15 cellular contexts compared by ENCODE assay signal in genomic region chr5:68415177-68416085, GRCh38.
DNase-seq lines count a peak whose midpoint lies in the region; FAIRE-seq and TF ChIP-seq lines count a peak whose summit lies in the region.
"Had no signal": no experiment of that assay in that cellular context is flagged by ENCODE, and none has a peak within 500 bp of the region (broad histone marks: within the 10 kb centered on the region; RNA-seq: fewer than 3 reads in every experiment).

No MANE protein-coding gene starts in this region.

- no peak overlapping the region for H3K27ac ChIP-seq in keratinocyte (ENCODE audit: control insufficient read depth, insufficient read depth, low read length)
- H3K27ac ChIP-seq: esophagus squamous epithelium, thoracic aorta had no signal

- H3K4me3 ChIP-seq in BE2C (ENCODE audit: low read depth, low read length) (no peak overlapping the region), keratinocyte (ENCODE audit: control insufficient read depth in 2 of 3, extremely low read depth in 1 of 3, insufficient read depth in 2 of 3, low read depth in 1 of 3, low read length in 3 of 3) (no peak overlapping the region)
- H3K4me3 ChIP-seq: esophagus squamous epithelium, skin epidermis, thoracic aorta had no signal

- H3K9me3 ChIP-seq in BE2C = no peaks in the 10 kb centered on the region
- no peaks in the 10 kb centered on the region for H3K9me3 ChIP-seq in keratinocyte (ENCODE audit: control insufficient read depth, low read depth, low read length)
- H3K9me3 ChIP-seq: esophagus squamous epithelium, thoracic aorta had no signal

- peak overlapping the region; percentile 5 for H2AFZ ChIP-seq in keratinocyte (ENCODE audit: control insufficient read depth, low read length)

- H3K36me3 ChIP-seq in BE2C (no peaks in the 10 kb centered on the region), keratinocyte (ENCODE audit: control insufficient read depth in 2 of 2, extremely low read depth in 1 of 2, insufficient read depth in 2 of 2, low read length in 2 of 2) (no peaks in the 10 kb centered on the region)
- H3K36me3 ChIP-seq: esophagus squamous epithelium, thoracic aorta had no signal

- DNase-seq in BE2C (peak; percentile 31), GDM1 (lab: John Stamatoyannopoulos, UW) (peak; percentile 19), OCI-M1 (lab: John Stamatoyannopoulos, UW) (peak; percentile 63), keratinocyte (ENCODE audit: low read depth, low spot score) (no peak), SW480 (ENCODE audit: low spot score) (no peak), urothelium cell line (ENCODE audit: low spot score) (no peak), NCI-H1105 treated with DMSO at 0.1 percent for 48 hours (lab: John Stamatoyannopoulos, UW) (no peak)
- no peak for DNase-seq in NK-92 treated with Interleukin-12 subunit alpha and Interleukin-12 subunit beta, amount 100 ng/mL, for 24 hours (lab: John Stamatoyannopoulos, UW)
- DNase-seq: activated CD8-positive, alpha-beta memory T cell treated with anti-CD3 and anti-CD28 coated beads for 24 hours; cerebellar nuclear complex; esophagus squamous epithelium; NCI-H2029; PC-3 had no signal

- no peak overlapping the region for H3K4me2 ChIP-seq in keratinocyte (ENCODE audit: control insufficient read depth, extremely low read depth, insufficient read depth, low read depth, low read length)

- TF ChIP-seq CTCF in BE2C (IDR thresholded peaks at IDR 0.05; ENCODE audit: low read depth, low read length) = no peak
- no peak for TF ChIP-seq CTCF in keratinocyte (optimal IDR thresholded peaks at IDR 0.05 in 1 of 3, IDR thresholded peaks at IDR 0.05 in 1 of 3, conservative IDR thresholded peaks at IDR 0.05 in 1 of 3; ENCODE audit: extremely low read depth in 1 of 3, insufficient read depth in 2 of 3, low read length in 3 of 3)

- no peaks in the 10 kb centered on the region for H3K79me2 ChIP-seq in keratinocyte (ENCODE audit: control insufficient read depth, insufficient read depth, low read length)

- dilution Hi-C loops in keratinocyte (cut with MboI; ENCODE audit: extremely low pct_ligation_motif_present, low sequenced_read_pairs) = no loop called here

- FAIRE-seq in keratinocyte (lab: Jason Lieb, UNC) (no peak), urothelium cell line (lab: Jason Lieb, UNC) (no peak)

- H3K9me1 ChIP-seq in keratinocyte (ENCODE audit: control insufficient read depth, extremely low read depth, insufficient read depth, low read length) = no peaks in the 10 kb centered on the region

- no peaks in the 10 kb centered on the region for H4K20me1 ChIP-seq in keratinocyte (ENCODE audit: control insufficient read depth, extremely low read depth, insufficient read depth, low read length)

- peaks cover 44% of the 10 kb centered on the region for H3K4me1 ChIP-seq in BE2C
- peaks cover 3% of the 10 kb centered on the region for H3K4me1 ChIP-seq in keratinocyte (ENCODE audit: control insufficient read depth, extremely low read depth, insufficient read depth, low read length)

- H3K9ac ChIP-seq in keratinocyte (ENCODE audit: control insufficient read depth, extremely low read depth, insufficient read depth, low read length) = no peak overlapping the region

- H3K27me3 ChIP-seq in BE2C = no peaks in the 10 kb centered on the region
- no peaks in the 10 kb centered on the region for H3K27me3 ChIP-seq in keratinocyte (ENCODE audit: control insufficient read depth, extremely low read depth, insufficient read depth, low read length)
- H3K27me3 ChIP-seq: esophagus squamous epithelium had no signal

Comparison
In these comparisons a context has a peak if more than half of its experiments do, and no peak if none do; other contexts are left out.
1. DNase-seq: peak in BE2C (single experiment), GDM1 (single experiment) and OCI-M1 (single experiment); none in keratinocyte (single experiment), NK-92 treated with Interleukin-12 subunit alpha and Interleukin-12 subunit beta, amount 100 ng/mL, for 24 hours (single experiment), SW480 (single experiment), urothelium cell line (single experiment) and NCI-H1105 treated with DMSO at 0.1 percent for 48 hours (single experiment).